In genomic region chr3:119808244-119808643, GRCh38 we compare ENCODE assay signal across 18 cellular contexts. TPM values are rescaled to one million over a fixed set of nuclear protein-coding genes. Genes with fewer than 3 reads are reported as not detected.
A peak's percentile ranks its signal among the peaks of the same experiment; 100 is the strongest.
DNase-seq lines count a peak whose midpoint lies in the region; ATAC-seq and TF ChIP-seq lines count a peak whose summit lies in the region.
"Had no signal": no experiment of that assay in that cellular context is flagged by ENCODE, and none has a peak within 500 bp of the region (broad histone marks: within the 10 kb centered on the region; RNA-seq: fewer than 3 reads in every experiment).

No MANE protein-coding gene starts in this region.

- no peak overlapping the region for H3K4me3 ChIP-seq in CD4-positive, CD25-positive, alpha-beta regulatory T cell (ENCODE audit: low read depth, low read length)
- H3K4me3 ChIP-seq in brain microvascular endothelial cell (ENCODE audit: low read depth, low read length), result no peak overlapping the region
- H3K4me3 ChIP-seq: BLaER1 had no signal

- H3K4me1 Mint-ChIP-seq in CD4-positive, CD25-positive, alpha-beta regulatory T cell, result peaks cover 0 to 14% (median 10%) of the 10 kb centered on the region in 4 donors
- peaks cover 10 to 13% (median 13%) of the 10 kb centered on the region in 3 donors for H3K4me1 Mint-ChIP-seq in naive B cell

- ATAC-seq in CD4-positive, CD25-positive, alpha-beta regulatory T cell (ENCODE audit: low read depth in 2 of 2), result no peak
- no peak for ATAC-seq in naive B cell (ENCODE audit: low read depth in 2 of 2)
- ATAC-seq: PC-3, SK-N-SH treated with all-trans-retinoic acid at 6 μM for 48 hours had no signal

- TF ChIP-seq CTCF in GM12872 (IDR thresholded peaks at IDR 0.05; ENCODE audit: insufficient read depth, low read depth, low read length) (peak; percentile 13; the same call in 1 of the 3 replicates), brain microvascular endothelial cell (IDR thresholded peaks at IDR 0.05; ENCODE audit: low read depth, low read length, missing control alignments) (peak; percentile 6), GM13977 (IDR thresholded peaks at IDR 0.05; ENCODE audit: extremely low read depth, insufficient read depth, missing control alignments) (no peak)

- H3K9me3 ChIP-seq in CD4-positive, CD25-positive, alpha-beta regulatory T cell (ENCODE audit: control insufficient read depth in 2 of 2, low read length in 2 of 2), result no peaks in the 10 kb centered on the region
- H3K9me3 ChIP-seq: BLaER1 had no signal

- peak overlapping the region in 2 of 3 donors; percentile 20 to 38 for H3K27ac Mint-ChIP-seq in CD4-positive, CD25-positive, alpha-beta regulatory T cell
- H3K27ac Mint-ChIP-seq in naive B cell, result peak overlapping the region in 2 of 6 donors; percentile 14 to 24

- no peaks in the 10 kb centered on the region for H3K27me3 ChIP-seq in CD4-positive, CD25-positive, alpha-beta regulatory T cell (ENCODE audit: control insufficient read depth, insufficient read depth, low read length)
- H3K27me3 ChIP-seq in brain microvascular endothelial cell (replicated peaks), result no peaks in the 10 kb centered on the region
- H3K27me3 ChIP-seq: BLaER1 had no signal

- H3K27me3 Mint-ChIP-seq in CD4-positive, CD25-positive, alpha-beta regulatory T cell, result peaks cover 7% of the 10 kb centered on the region
- H3K27me3 Mint-ChIP-seq in naive B cell, result peaks cover 0 to 5% (median 0%) of the 10 kb centered on the region in 3 donors

- H3K9me3 Mint-ChIP-seq in CD4-positive, CD25-positive, alpha-beta regulatory T cell, result peaks cover 0 to 4% (median 0%) of the 10 kb centered on the region in 7 donors
- H3K9me3 Mint-ChIP-seq in naive B cell, result peaks cover 0 to 5% (median 0%) of the 10 kb centered on the region in 7 donors

- no peak for DNase-seq in CD4-positive, CD25-positive, alpha-beta regulatory T cell
- DNase-seq in brain microvascular endothelial cell (no peak), naive B cell (no peak), GM13977 (ENCODE audit: low spot score) (no peak), DMS53 (lab: John Stamatoyannopoulos, UW) (no peak), NCI-H82 (lab: John Stamatoyannopoulos, UW) (no peak), NCI-H226 (no peak)
- DNase-seq: GOT3, KBM-7, NCI-H1105 treated with DMSO at 0.1 percent for 48 hours, NCI-H1694, NCI-H524, PC-3, RPMI8226, SIG-M5 had no signal

- H3K36me3 ChIP-seq in CD4-positive, CD25-positive, alpha-beta regulatory T cell (ENCODE audit: control insufficient read depth, insufficient read depth, low read length), result no peaks in the 10 kb centered on the region
- H3K36me3 ChIP-seq in brain microvascular endothelial cell (replicated peaks), result no peaks in the 10 kb centered on the region
- H3K36me3 ChIP-seq: BLaER1 had no signal

- H3K36me3 Mint-ChIP-seq in CD4-positive, CD25-positive, alpha-beta regulatory T cell, result no peaks in the 10 kb centered on the region
- H3K36me3 Mint-ChIP-seq in naive B cell, result no peaks in the 10 kb centered on the region

- peaks cover 12% of the 10 kb centered on the region for H3K4me1 ChIP-seq in CD4-positive, CD25-positive, alpha-beta regulatory T cell (ENCODE audit: control insufficient read depth, insufficient read depth, low read length, poor library complexity, severe bottlenecking)
- H3K4me1 ChIP-seq: BLaER1 had no signal

- in situ Hi-C loops in brain microvascular endothelial cell (cut with HindIII; ENCODE audit: low pct_ligation_motif_present, low sequenced_read_pairs), result no loop called here
- in situ Hi-C loops in GM13977 (cut with MboI; ENCODE audit: low pct_unique_long_range_greater_than_20kb, low sequenced_read_pairs, unreplicated experiment), result no loop called here

- peak overlapping the region; percentile 50 to 81 (median 62) for H3K4me3 Mint-ChIP-seq in CD4-positive, CD25-positive, alpha-beta regulatory T cell
- H3K4me3 Mint-ChIP-seq in naive B cell, result peak overlapping the region in 6 of 8 donors; percentile 13 to 79 (median 55)

- H3K27ac ChIP-seq in CD4-positive, CD25-positive, alpha-beta regulatory T cell (ENCODE audit: insufficient read depth, low read length, poor library complexity, severe bottlenecking), result no peak overlapping the region
- no peak overlapping the region for H3K27ac ChIP-seq in brain microvascular endothelial cell
- H3K27ac ChIP-seq: BLaER1 had no signal

RNA-seq across cellular contexts. Expression of gene NR1I2, which starts 26.3 kb away (rescaled TPM):
- 0.20 TPM for total RNA-seq in CD4-positive, CD25-positive, alpha-beta regulatory T cell
- under 1 TPM in 3 of 4 donors, not detected in 1; 0.06 to 0.72 (median 0.28) TPM for polyA plus RNA-seq in CD4-positive, CD25-positive, alpha-beta regulatory T cell
- under 1 TPM in 4 of 6 donors, not detected in 2; 0.15 to 0.65 (median 0.26) TPM for polyA plus RNA-seq in naive B cell (ENCODE audit: low read depth in 6 of 6)
